In genomic region chr4:10091531-10092181, GRCh38 we compare ENCODE assay signal across 16 cellular contexts. TPM values are rescaled to one million over a fixed set of nuclear protein-coding genes. Genes with fewer than 3 reads are reported as not detected.
DNase-seq lines count a peak whose midpoint lies in the region; ATAC-seq and TF ChIP-seq lines count a peak whose summit lies in the region.
"Had no signal": no experiment of that assay in that cellular context is flagged by ENCODE, and none has a peak within 500 bp of the region (broad histone marks: within the 10 kb centered on the region; RNA-seq: fewer than 3 reads in every experiment).

No MANE protein-coding gene starts in this region.

- H3K27me3 ChIP-seq in CD4-positive, alpha-beta T cell (ENCODE audit: control insufficient read depth, insufficient read depth, low read length) = no peaks in the 10 kb centered on the region
- H3K27me3 ChIP-seq in esophagus muscularis mucosa = no peaks in the 10 kb centered on the region
- H3K27me3 ChIP-seq in Karpas-422 (ENCODE audit: low read length) = no peaks in the 10 kb centered on the region
- H3K27me3 ChIP-seq: esophagus squamous epithelium had no signal

- TF ChIP-seq EP300 in esophagus muscularis mucosa (IDR thresholded peaks at IDR 0.05) = no peak

- H3K79me2 ChIP-seq in Karpas-422 (ENCODE audit: low read length) = peaks cover 31% of the 10 kb centered on the region

- no peak for DNase-seq in CD4-positive, alpha-beta T cell
- no peak for DNase-seq in T-helper 17 cell
- DNase-seq in esophagus muscularis mucosa (ENCODE audit: extremely low spot score) = no peak
- no peak for DNase-seq in neural crest cell (ENCODE audit: low read depth, low spot score)
- no peak for DNase-seq in NCI-H128 (lab: John Stamatoyannopoulos, UW; ENCODE audit: unreplicated experiment)
- no peak for DNase-seq in Karpas-422
- no peak for DNase-seq in germinal center (ENCODE audit: low spot score)
- no peak for DNase-seq in medulla oblongata (ENCODE audit: extremely low spot score)
- DNase-seq: activated T-cell treated with anti-CD3 and anti-CD28 coated beads, Interleukin-2, amount 50 U/mL, for 4 hours; esophagus squamous epithelium; GDM1; mesendoderm; NCI-H146; NCI-H69; stimulated activated naive CD4-positive, alpha-beta T cell had no signal

- CTCF ChIA-PET in CD4-positive, alpha-beta T cell (lab: Charles Lee) = no interaction called here

- peaks cover 57% of the 10 kb centered on the region for H3K4me1 Mint-ChIP-seq in CD4-positive, alpha-beta T cell (ENCODE audit: low read depth)
- peaks cover 40% of the 10 kb centered on the region for H3K4me1 Mint-ChIP-seq in T-helper 17 cell
- peaks cover 16% of the 10 kb centered on the region for H3K4me1 Mint-ChIP-seq in neural crest cell

- no peaks in the 10 kb centered on the region for H3K9me3 ChIP-seq in CD4-positive, alpha-beta T cell (ENCODE audit: control insufficient read depth, low read length)
- no peaks in the 10 kb centered on the region for H3K9me3 ChIP-seq in T-helper 17 cell (ENCODE audit: control insufficient read depth, low read length, poor library complexity, severe bottlenecking)
- no peaks in the 10 kb centered on the region for H3K9me3 ChIP-seq in esophagus muscularis mucosa
- no peaks in the 10 kb centered on the region for H3K9me3 ChIP-seq in Karpas-422 (ENCODE audit: low read length)
- H3K9me3 ChIP-seq: esophagus squamous epithelium, prostate gland had no signal

- no peak overlapping the region for H2AFZ ChIP-seq in Karpas-422 (ENCODE audit: low read length)

- H4K20me1 ChIP-seq in Karpas-422 (ENCODE audit: insufficient read depth, low read depth, low read length) = peaks cover 40% of the 10 kb centered on the region; the same call in 1 of the 2 replicates

- POLR2A ChIA-PET in CD4-positive, alpha-beta T cell (lab: Charles Lee) = interaction anchor here (1.7 to 6.5 kb wide), 2 partner anchors 16 to 26 kb away, joined by 9 to 57 read pairs; no protein-coding TSS in a partner anchor

- no peak overlapping the region for H3K4me3 Mint-ChIP-seq in CD4-positive, alpha-beta T cell
- no peak overlapping the region for H3K4me3 Mint-ChIP-seq in T-helper 17 cell
- no peak overlapping the region for H3K4me3 Mint-ChIP-seq in neural crest cell
- H3K4me3 Mint-ChIP-seq: activated T-cell treated with anti-CD3 and anti-CD28 coated beads, Interleukin-2, amount 50 U/mL, for 4 hours had no signal

- TF ChIP-seq CTCF in CD4-positive, alpha-beta T cell (IDR thresholded peaks at IDR 0.05) = no peak
- TF ChIP-seq CTCF in esophagus muscularis mucosa (IDR thresholded peaks at IDR 0.05) = no peak
- no peak for TF ChIP-seq CTCF in neural crest cell (conservative IDR thresholded peaks at IDR 0.05)

- H3K4me1 ChIP-seq in esophagus muscularis mucosa = peaks cover 80 to 87% (median 85%) of the 10 kb centered on the region in 4 donors
- H3K4me1 ChIP-seq in Karpas-422 (ENCODE audit: low read length) = no peaks in the 10 kb centered on the region
- H3K4me1 ChIP-seq: prostate gland had no signal

- H3K27ac ChIP-seq in CD4-positive, alpha-beta T cell (ENCODE audit: low read depth, low read length) = peak overlapping the region; percentile 42
- peak overlapping the region; percentile 83 to 98 (median 90) for H3K27ac ChIP-seq in esophagus muscularis mucosa (replicated peaks in 1 of 4)
- no peak overlapping the region for H3K27ac ChIP-seq in Karpas-422 (ENCODE audit: low read length)

- no peak for ATAC-seq in CD4-positive, alpha-beta T cell (ENCODE audit: poor library complexity)
- ATAC-seq in T-helper 17 cell = no peak
- ATAC-seq: activated T-cell treated with anti-CD3 and anti-CD28 coated beads, Interleukin-2, amount 50 U/mL, for 4 hours had no signal

- H3K4me2 ChIP-seq in Karpas-422 (ENCODE audit: low read depth, low read length, poor library complexity, severe bottlenecking) = no peak overlapping the region

- no peak overlapping the region for H3K4me3 ChIP-seq in esophagus muscularis mucosa
- no peak overlapping the region for H3K4me3 ChIP-seq in Karpas-422 (ENCODE audit: low read length)
- H3K4me3 ChIP-seq: esophagus squamous epithelium, prostate gland had no signal

- no peak for TF ChIP-seq POLR2A in esophagus muscularis mucosa (IDR thresholded peaks at IDR 0.05; ENCODE audit: low read depth)

- H3K9ac ChIP-seq in Karpas-422 (ENCODE audit: low read length) = no peak overlapping the region

- H3K27me3 Mint-ChIP-seq in CD4-positive, alpha-beta T cell = no peaks in the 10 kb centered on the region
- H3K27me3 Mint-ChIP-seq in T-helper 17 cell (no peaks in the 10 kb centered on the region), neural crest cell (ENCODE audit: low read depth) (no peaks in the 10 kb centered on the region)

- H3K27ac Mint-ChIP-seq in CD4-positive, alpha-beta T cell = peak overlapping the region; percentile 99
- H3K27ac Mint-ChIP-seq in T-helper 17 cell = peak overlapping the region; percentile 91
- H3K27ac Mint-ChIP-seq in neural crest cell (ENCODE audit: unreplicated experiment) = peak overlapping the region; percentile 71

- H3K36me3 ChIP-seq in esophagus muscularis mucosa (peaks cover 49 to 99% (median 88%) of the 10 kb centered on the region in 4 donors), Karpas-422 (ENCODE audit: insufficient read depth, low read length) (peaks cover 4% of the 10 kb centered on the region; the same call in 1 of the 2 replicates)

- peaks cover 98% of the 10 kb centered on the region for H3K36me3 Mint-ChIP-seq in CD4-positive, alpha-beta T cell (ENCODE audit: low read depth)
- H3K36me3 Mint-ChIP-seq in T-helper 17 cell (ENCODE audit: low read depth) (peaks cover 5% of the 10 kb centered on the region), neural crest cell (ENCODE audit: low read depth) (no peaks in the 10 kb centered on the region)

- H3K9me3 Mint-ChIP-seq in CD4-positive, alpha-beta T cell = no peaks in the 10 kb centered on the region
- H3K9me3 Mint-ChIP-seq in neural crest cell = no peaks in the 10 kb centered on the region
- H3K9me3 Mint-ChIP-seq: activated T-cell treated with anti-CD3 and anti-CD28 coated beads, Interleukin-2, amount 50 U/mL, for 4 hours had no signal

- H3K9me2 ChIP-seq in Karpas-422 (replicated peaks; ENCODE audit: insufficient read depth, low read length) = no peaks in the 10 kb centered on the region

- intact Hi-C loops in CD4-positive, alpha-beta T cell (cut with DNase I, micrococcal nuclease) = no loop called here
- intact Hi-C loops in esophagus muscularis mucosa (cut with DNase I) = no loop called here

- 88% methylated on average over 5 of the region's 19 CpGs for WGBS in esophagus muscularis mucosa

RNA-seq across cellular contexts. Expression of gene WDR1, which starts 24.9 kb away (rescaled TPM):
- 100 to 1,000 TPM; 197 to 198 TPM for total RNA-seq in CD4-positive, alpha-beta T cell
- total RNA-seq in T-helper 17 cell (100 to 1,000 TPM; 268 to 366 TPM), esophagus muscularis mucosa (100 to 1,000 TPM; 361 to 536 (median 485) TPM), neural crest cell (154 and 155 TPM in 2 replicates)
- total RNA-seq in Karpas-422 (2014; rRNA removed; shearing (Covaris generic); ENCODE audit: low replicate concordance) = 67.5 and 116 TPM in 2 replicates
